In genomic region chr10:112790030-112790429, GRCh38 we compare ENCODE assay signal across 18 cellular contexts.
DNase-seq lines count a peak whose midpoint lies in the region; ATAC-seq and TF ChIP-seq lines count a peak whose summit lies in the region.
"Had no signal": no experiment of that assay in that cellular context is flagged by ENCODE, and none has a peak within 500 bp of the region (broad histone marks: within the 10 kb centered on the region; RNA-seq: fewer than 3 reads in every experiment).

No MANE protein-coding gene starts in this region.

- no peak for TF ChIP-seq EP300 in esophagus muscularis mucosa (IDR thresholded peaks at IDR 0.05)

- no peak overlapping the region for H3K9ac ChIP-seq in neuronal stem cell (ENCODE audit: low read depth, low read length, poor library complexity)
- H3K9ac ChIP-seq: GM23248 had no signal

- H2BK12ac ChIP-seq in neuronal stem cell (ENCODE audit: low read length) = no peak overlapping the region

- H3K4me3 Mint-ChIP-seq in activated T-cell treated with anti-CD3 and anti-CD28 coated beads, Interleukin-2, amount 50 U/mL, for 72 hours = no peak overlapping the region
- H3K4me3 Mint-ChIP-seq: CD14-positive monocyte; CD4-positive, alpha-beta memory T cell had no signal

- no peaks in the 10 kb centered on the region for H3K27me3 Mint-ChIP-seq in activated T-cell treated with anti-CD3 and anti-CD28 coated beads, Interleukin-2, amount 50 U/mL, for 72 hours (ENCODE audit: low read depth)
- H3K27me3 Mint-ChIP-seq: CD4-positive, alpha-beta memory T cell had no signal

- DNase-seq in activated T-cell treated with anti-CD3 and anti-CD28 coated beads, Interleukin-2, amount 50 U/mL, for 72 hours = no peak
- DNase-seq in activated T-cell treated with anti-CD3 and anti-CD28 coated beads for 4 hours = no peak
- peak; percentile 21 for DNase-seq in esophagus muscularis mucosa (ENCODE audit: extremely low spot score)
- no peak for DNase-seq in neuronal stem cell (ENCODE audit: low spot score)
- DNase-seq in UCSD-AML1 (lab: John Stamatoyannopoulos, UW; ENCODE audit: unreplicated experiment) = no peak
- DNase-seq: AML-193; CD4-positive, alpha-beta memory T cell; DMS153; DMS79; GF-D8; GM23248 had no signal

- no peak for ATAC-seq in activated T-cell treated with anti-CD3 and anti-CD28 coated beads, Interleukin-2, amount 50 U/mL, for 72 hours (replicated peaks in 1 of 2)
- ATAC-seq in GM19395 (IDR thresholded peaks at IDR 0.05; ENCODE audit: unreplicated experiment) = no peak
- ATAC-seq in GM21825 (IDR thresholded peaks at IDR 0.05; ENCODE audit: unreplicated experiment) = no peak
- ATAC-seq: A549, HepG2 had no signal

- no peak overlapping the region for H3K23ac ChIP-seq in neuronal stem cell (ENCODE audit: low read depth, low read length, poor library complexity)

- H3K9me3 Mint-ChIP-seq in activated T-cell treated with anti-CD3 and anti-CD28 coated beads, Interleukin-2, amount 50 U/mL, for 72 hours = peaks cover 0 to 4% of the 10 kb centered on the region in 2 donors

- H3K36me3 ChIP-seq in esophagus muscularis mucosa (no peaks in the 10 kb centered on the region), neuronal stem cell (replicated peaks in 1 of 2; ENCODE audit: control insufficient read depth in 2 of 2, insufficient read depth in 2 of 2, low read length in 2 of 2) (no peaks in the 10 kb centered on the region)
- H3K36me3 ChIP-seq: HAP-1 had no signal

- H3K27ac ChIP-seq in esophagus muscularis mucosa (replicated peaks in 1 of 4) (no peak overlapping the region), neuronal stem cell (replicated peaks; ENCODE audit: low read length) (no peak overlapping the region)
- H3K27ac ChIP-seq: 22Rv1, A549, GM23248 had no signal

- no peak overlapping the region for H2BK5ac ChIP-seq in neuronal stem cell (ENCODE audit: low read length)

- no peak overlapping the region for H4K8ac ChIP-seq in neuronal stem cell (ENCODE audit: low read depth, low read length)

- H3K27ac Mint-ChIP-seq in activated T-cell treated with anti-CD3 and anti-CD28 coated beads, Interleukin-2, amount 50 U/mL, for 72 hours = peak overlapping the region; percentile 62
- H3K27ac Mint-ChIP-seq: CD4-positive, alpha-beta memory T cell had no signal

- H3K27me3 ChIP-seq in esophagus muscularis mucosa (no peaks in the 10 kb centered on the region), neuronal stem cell (ENCODE audit: control insufficient read depth in 3 of 3, insufficient read depth in 3 of 3, low read depth in 1 of 3, low read length in 3 of 3) (no peaks in the 10 kb centered on the region)

- H3K18ac ChIP-seq in neuronal stem cell (ENCODE audit: low read length) = no peak overlapping the region

- no peak overlapping the region for H2BK120ac ChIP-seq in neuronal stem cell (ENCODE audit: low read depth, low read length)

- H2AK5ac ChIP-seq in neuronal stem cell (ENCODE audit: low read depth, low read length) = peak overlapping the region; percentile 40

- no peak overlapping the region for H4K91ac ChIP-seq in neuronal stem cell (ENCODE audit: low read depth, low read length, poor library complexity)

- no peak overlapping the region for H3K4ac ChIP-seq in neuronal stem cell (ENCODE audit: low read length)

- no peaks in the 10 kb centered on the region for H3K79me1 ChIP-seq in neuronal stem cell (ENCODE audit: low read depth, low read length)

- H3K14ac ChIP-seq in neuronal stem cell (ENCODE audit: low read length) = no peak overlapping the region

- no peak overlapping the region for H2AFZ ChIP-seq in neuronal stem cell (ENCODE audit: low read length)
- H2AFZ ChIP-seq: GM23248 had no signal

- H3K4me1 Mint-ChIP-seq in activated T-cell treated with anti-CD3 and anti-CD28 coated beads, Interleukin-2, amount 50 U/mL, for 72 hours (ENCODE audit: low read depth) = no peaks in the 10 kb centered on the region
- H3K4me1 Mint-ChIP-seq: CD4-positive, alpha-beta memory T cell had no signal

- no peak overlapping the region for H3K4me2 ChIP-seq in neuronal stem cell (ENCODE audit: insufficient read depth, low read length, poor library complexity, severe bottlenecking)
- H3K4me2 ChIP-seq: A549 had no signal

- peaks cover 0 to 7% (median 3%) of the 10 kb centered on the region in 4 donors for H3K9me3 ChIP-seq in esophagus muscularis mucosa
- peaks cover 3 to 9% of the 10 kb centered on the region in 2 donors for H3K9me3 ChIP-seq in neuronal stem cell (replicated peaks in 1 of 2; ENCODE audit: control insufficient read depth in 2 of 2, insufficient read depth in 1 of 2, low read depth in 1 of 2, low read length in 2 of 2)
- H3K9me3 ChIP-seq: HAP-1 had no signal

- no peak for TF ChIP-seq POLR2A in esophagus muscularis mucosa (IDR thresholded peaks at IDR 0.05; ENCODE audit: low read depth)

- H3K4me1 ChIP-seq in esophagus muscularis mucosa (peaks cover 0 to 14% (median 9%) of the 10 kb centered on the region in 4 donors), neuronal stem cell (ENCODE audit: control insufficient read depth in 2 of 2, insufficient read depth in 1 of 2, low read depth in 1 of 2, low read length in 2 of 2) (peaks cover 9 to 11% of the 10 kb centered on the region in 2 donors)

- no peak for TF ChIP-seq CTCF in esophagus muscularis mucosa (IDR thresholded peaks at IDR 0.05)

- H2BK15ac ChIP-seq in neuronal stem cell (ENCODE audit: low read length) = no peak overlapping the region

- no peak overlapping the region for H3K4me3 ChIP-seq in esophagus muscularis mucosa
- H3K4me3 ChIP-seq in neuronal stem cell (ENCODE audit: low read length in 2 of 2) = no peak overlapping the region
- H3K4me3 ChIP-seq: A549, GM23248, HAP-1 had no signal

- intact Hi-C loops in esophagus muscularis mucosa (cut with DNase I) = no loop called here

- 100% methylated on average over 1 of the region's 1 CpG for WGBS in esophagus muscularis mucosa
- WGBS in neuronal stem cell (ENCODE audit: extremely low coverage in 2 of 2, insufficient read length in 2 of 2, insufficient replicate concordance in 1 of 2), 2 donors = no CpG with 5 or more reads among the region's 1 CpG

- peaks cover 4 to 9% of the 10 kb centered on the region in 2 donors for H3K36me3 Mint-ChIP-seq in activated T-cell treated with anti-CD3 and anti-CD28 coated beads, Interleukin-2, amount 50 U/mL, for 72 hours (ENCODE audit: insufficient read depth in 2 of 2)
